In genomic region chr6:93420163-93420806, GRCh38 we compare ENCODE assay signal across 8 cellular contexts. TPM values are rescaled to one million over a fixed set of nuclear protein-coding genes. Genes with fewer than 3 reads are reported as not detected.
A peak's percentile ranks its signal among the peaks of the same experiment; 100 is the strongest.
DNase-seq lines count a peak whose midpoint lies in the region; ATAC-seq lines count a peak whose summit lies in the region.

No MANE protein-coding gene starts in this region.

- peak overlapping the region; percentile 81 for H3K9ac ChIP-seq in iPS-20b (ENCODE audit: low read depth, low read length)

- H3K4me1 Mint-ChIP-seq in activated CD4-positive, alpha-beta T cell treated with anti-CD3 and anti-CD28 coated beads, Interleukin-2, amount 10 ng/mL, durations not matched to agents 7 days and 5 days, result peaks cover 20% of the 10 kb centered on the region
- peaks cover 2% of the 10 kb centered on the region for H3K4me1 Mint-ChIP-seq in T-helper 17 cell
- H3K4me1 Mint-ChIP-seq in stimulated activated naive CD8-positive, alpha-beta T cell treated with anti-CD3 and anti-CD28 coated beads, Interleukin-15, amount 100 ng/mL, for 72 hours, result peaks cover 24% of the 10 kb centered on the region

- H3K9me3 ChIP-seq in T-helper 17 cell (ENCODE audit: control insufficient read depth, low read length, poor library complexity, severe bottlenecking), result no peaks in the 10 kb centered on the region
- no peaks in the 10 kb centered on the region for H3K9me3 ChIP-seq in iPS-20b (ENCODE audit: insufficient read depth, low read depth, low read length)

- peak overlapping the region; percentile 13 for H3K27ac Mint-ChIP-seq in activated CD4-positive, alpha-beta T cell treated with anti-CD3 and anti-CD28 coated beads, Interleukin-2, amount 10 ng/mL, durations not matched to agents 7 days and 5 days
- no peak overlapping the region for H3K27ac Mint-ChIP-seq in T-helper 17 cell
- H3K27ac Mint-ChIP-seq in stimulated activated naive CD8-positive, alpha-beta T cell treated with anti-CD3 and anti-CD28 coated beads, Interleukin-15, amount 100 ng/mL, for 72 hours, result no peak overlapping the region

- H3K4me1 ChIP-seq in iPS-20b (ENCODE audit: insufficient read depth, low read length), result peaks cover 3% of the 10 kb centered on the region; the same call in 1 of the 2 replicates

- POLR2A ChIA-PET in activated CD4-positive, alpha-beta T cell treated with anti-CD3 and anti-CD28 coated beads, Interleukin-2, amount 10 ng/mL, durations not matched to agents 7 days and 5 days (lab: Charles Lee), result no interaction called here

- peaks cover 4% of the 10 kb centered on the region for H3K36me3 Mint-ChIP-seq in activated CD4-positive, alpha-beta T cell treated with anti-CD3 and anti-CD28 coated beads, Interleukin-2, amount 10 ng/mL, durations not matched to agents 7 days and 5 days (ENCODE audit: low read depth)
- H3K36me3 Mint-ChIP-seq in T-helper 17 cell (ENCODE audit: low read depth), result peaks cover 3% of the 10 kb centered on the region

- peaks cover 54% of the 10 kb centered on the region for H3K27me3 Mint-ChIP-seq in activated CD4-positive, alpha-beta T cell treated with anti-CD3 and anti-CD28 coated beads, Interleukin-2, amount 10 ng/mL, durations not matched to agents 7 days and 5 days
- peaks cover 44% of the 10 kb centered on the region for H3K27me3 Mint-ChIP-seq in T-helper 17 cell
- peaks cover 57% of the 10 kb centered on the region for H3K27me3 Mint-ChIP-seq in stimulated activated naive CD8-positive, alpha-beta T cell treated with anti-CD3 and anti-CD28 coated beads, Interleukin-15, amount 100 ng/mL, for 72 hours

- no peaks in the 10 kb centered on the region for H3K9me3 Mint-ChIP-seq in activated CD4-positive, alpha-beta T cell treated with anti-CD3 and anti-CD28 coated beads, Interleukin-2, amount 10 ng/mL, durations not matched to agents 7 days and 5 days
- no peaks in the 10 kb centered on the region for H3K9me3 Mint-ChIP-seq in stimulated activated naive CD8-positive, alpha-beta T cell treated with anti-CD3 and anti-CD28 coated beads, Interleukin-15, amount 100 ng/mL, for 72 hours

- ATAC-seq in T-helper 17 cell, result no peak
- ATAC-seq in stimulated activated naive CD8-positive, alpha-beta T cell treated with anti-CD3 and anti-CD28 coated beads, Interleukin-15, amount 100 ng/mL, for 72 hours, result no peak
- no peak for ATAC-seq in GM21423 (IDR thresholded peaks at IDR 0.05; ENCODE audit: unreplicated experiment)
- ATAC-seq in GM19467 (IDR thresholded peaks at IDR 0.05; ENCODE audit: unreplicated experiment), result no peak
- no peak for ATAC-seq in GM21576 (IDR thresholded peaks at IDR 0.05; ENCODE audit: unreplicated experiment)

- H3K36me3 ChIP-seq in iPS-20b (ENCODE audit: insufficient read depth, low read depth, low read length), result no peaks in the 10 kb centered on the region

- H3K4me3 Mint-ChIP-seq in activated CD4-positive, alpha-beta T cell treated with anti-CD3 and anti-CD28 coated beads, Interleukin-2, amount 10 ng/mL, durations not matched to agents 7 days and 5 days, result peak overlapping the region; percentile 19
- H3K4me3 Mint-ChIP-seq in T-helper 17 cell, result peak overlapping the region; percentile 84
- peak overlapping the region; percentile 83 to 85 for H3K4me3 Mint-ChIP-seq in stimulated activated naive CD8-positive, alpha-beta T cell treated with anti-CD3 and anti-CD28 coated beads, Interleukin-15, amount 100 ng/mL, for 72 hours

- CTCF ChIA-PET in activated CD4-positive, alpha-beta T cell treated with anti-CD3 and anti-CD28 coated beads, Interleukin-2, amount 10 ng/mL, durations not matched to agents 7 days and 5 days (lab: Charles Lee), result no interaction called here

- H3K4me3 ChIP-seq in iPS-20b (ENCODE audit: low read length), result peak overlapping the region; percentile 85

- H3K27ac ChIP-seq in iPS-20b (ENCODE audit: low read length), result peak overlapping the region; percentile 4

- peaks cover 41% of the 10 kb centered on the region for H3K27me3 ChIP-seq in iPS-20b (ENCODE audit: insufficient read depth, low read length)

- DNase-seq in activated CD4-positive, alpha-beta T cell treated with anti-CD3 and anti-CD28 coated beads, Interleukin-2, amount 10 ng/mL, durations not matched to agents 7 days and 5 days, result no peak
- DNase-seq in activated CD4-positive, alpha-beta T cell treated with anti-CD3 and anti-CD28 coated beads, Interleukin-2, amount 50 U/mL, for 48 hours, result no peak
- no peak for DNase-seq in T-helper 17 cell
- no peak for DNase-seq in stimulated activated naive CD8-positive, alpha-beta T cell treated with anti-CD3 and anti-CD28 coated beads, Interleukin-15, amount 100 ng/mL, for 72 hours

RNA-seq across cellular contexts. Expression of gene EPHA7, which starts 0.9 kb away (rescaled TPM):
- total RNA-seq in activated CD4-positive, alpha-beta T cell treated with anti-CD3 and anti-CD28 coated beads, Interleukin-2, amount 10 ng/mL, durations not matched to agents 7 days and 5 days, result not detected
- total RNA-seq in T-helper 17 cell, result not detected

Comparison
In these comparisons a context has a peak if more than half of its experiments do, and no peak if none do; other contexts are left out.
1. H3K4me3 Mint-ChIP-seq: peak in every context shown above with its lines; median percentile 84 in T-helper 17 cell; 84 in stimulated activated naive CD8-positive, alpha-beta T cell treated with anti-CD3 and anti-CD28 coated beads, Interleukin-15, amount 100 ng/mL, for 72 hours; 19 in activated CD4-positive, alpha-beta T cell treated with anti-CD3 and anti-CD28 coated beads, Interleukin-2, amount 10 ng/mL, durations not matched to agents 7 days and 5 days.